10 cellular contexts compared by ENCODE assay signal in the genomic region with DNA sequence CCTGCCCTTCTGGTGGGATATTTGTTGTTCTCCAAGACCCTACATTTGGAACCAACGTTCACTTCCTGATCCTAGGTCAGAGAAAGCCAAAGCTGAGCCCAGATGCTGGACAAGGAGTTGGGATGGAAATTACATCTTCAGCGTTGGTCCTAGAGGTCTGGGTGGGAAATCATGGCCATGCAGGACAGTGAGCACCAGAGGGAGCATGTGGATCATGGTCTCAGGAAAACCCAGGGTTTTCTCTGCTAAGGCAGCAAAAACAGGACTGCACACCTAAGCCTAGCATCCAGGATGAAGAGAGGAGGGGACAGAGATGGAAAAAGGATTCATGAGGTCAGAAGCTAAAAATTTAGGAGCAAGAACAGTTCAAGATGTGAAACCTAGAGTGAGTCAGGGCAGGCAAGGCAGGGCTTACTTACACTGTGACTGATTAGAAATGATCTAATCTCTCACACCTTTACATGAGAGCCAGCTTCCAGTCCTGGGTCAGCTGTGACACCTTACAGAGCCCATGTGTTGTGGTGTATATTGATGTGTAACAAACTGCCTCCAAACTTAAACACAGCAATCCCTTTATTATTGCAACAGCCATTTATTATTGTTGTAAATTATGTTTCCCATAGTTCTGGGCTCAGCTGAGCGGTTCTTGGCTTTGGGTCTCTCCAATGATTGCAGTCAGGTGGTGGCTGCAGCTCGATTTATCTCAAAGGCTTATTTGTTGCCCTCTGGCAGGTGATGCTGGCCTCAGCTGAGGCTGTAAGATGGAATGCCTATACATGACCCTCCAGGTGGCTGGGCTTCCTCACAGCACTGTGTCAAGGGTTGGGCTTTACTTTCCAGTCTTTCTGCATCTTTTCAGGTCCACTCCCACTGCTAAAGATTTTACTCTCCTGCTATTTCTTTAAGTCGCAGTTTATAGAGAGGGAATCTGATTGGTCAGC. TPM values are rescaled to one million over a fixed set of nuclear protein-coding genes. Genes with fewer than 3 reads are reported as not detected.
DNase-seq lines count a peak whose midpoint lies in the region; TF ChIP-seq lines count a peak whose summit lies in the region.
"Had no signal": no experiment of that assay in that cellular context is flagged by ENCODE, and none has a peak within 500 bp of the region (broad histone marks: within the 10 kb centered on the region; RNA-seq: fewer than 3 reads in every experiment).

No MANE protein-coding gene starts in this region.

- no peak overlapping the region for H3K4me2 ChIP-seq in mesendoderm (ENCODE audit: low read length)

- no peak overlapping the region for H3K18ac ChIP-seq in mesendoderm (ENCODE audit: low read length)

- no peaks in the 10 kb centered on the region for H3K79me2 ChIP-seq in mesendoderm (ENCODE audit: control insufficient read depth, insufficient read depth, low read length)

- in situ Hi-C loops in astrocyte of the cerebellum (cut with HindIII; ENCODE audit: low sequenced_read_pairs): no loop called here

- H4K8ac ChIP-seq in mesendoderm (ENCODE audit: low read depth, low read length): no peak overlapping the region

- peak; percentile 17 for TF ChIP-seq CTCF in C4-2B (conservative IDR thresholded peaks at IDR 0.05)
- TF ChIP-seq CTCF in HEK293 (tag by site-specific recombination; IDR thresholded peaks at IDR 0.05): no peak; the same call in 1 of the 2 replicates
- TF ChIP-seq CTCF in astrocyte of the cerebellum (IDR thresholded peaks at IDR 0.05; ENCODE audit: low read depth, low read length, missing control alignments): peak; percentile 52

- H3K9me3 ChIP-seq in HEK293 (ENCODE audit: control insufficient read depth, insufficient read depth, low read depth, low read length): no peaks in the 10 kb centered on the region

- H3K36me3 ChIP-seq in HEK293 (ENCODE audit: control insufficient read depth in 2 of 2, insufficient read depth in 1 of 2, low read length in 2 of 2): no peaks in the 10 kb centered on the region
- no peaks in the 10 kb centered on the region for H3K36me3 ChIP-seq in mesendoderm (ENCODE audit: control insufficient read depth, insufficient read depth, low read length)

- no peaks in the 10 kb centered on the region for H3K79me1 ChIP-seq in mesendoderm (ENCODE audit: low read length)

- no peaks in the 10 kb centered on the region for H3K27me3 ChIP-seq in mesendoderm (ENCODE audit: insufficient read depth, low read length, poor library complexity)

- H3K56ac ChIP-seq in mesendoderm (ENCODE audit: low read length): no peak overlapping the region

- no peak overlapping the region for H4K5ac ChIP-seq in mesendoderm (ENCODE audit: low read length)

- no peak overlapping the region for H3K9ac ChIP-seq in mesendoderm (ENCODE audit: low read length)

- no peak overlapping the region for H2BK15ac ChIP-seq in mesendoderm (replicated peaks; ENCODE audit: low read depth)

- H3K23ac ChIP-seq in mesendoderm (ENCODE audit: low read length): no peak overlapping the region

- H3K27ac ChIP-seq in C4-2B (no peak overlapping the region), HEK293 (ENCODE audit: extremely low read depth, low read depth, low read length) (no peak overlapping the region), mesendoderm (ENCODE audit: low read depth, low read length) (no peak overlapping the region)

- POLR2A ChIA-PET in HEK293 (lab: Yijun Ruan, JAX): no interaction called here

- no peak overlapping the region for H2BK120ac ChIP-seq in mesendoderm (ENCODE audit: low read depth, low read length)

- no CpG with 5 or more reads among the region's 5 CpGs for whole genome bisulfite sequencing in mesendoderm (ENCODE audit: extremely low coverage, insufficient coverage, low lambda C conversion rate)

- no peak for DNase-seq in astrocyte of the cerebellum (ENCODE audit: low read depth)
- peak; percentile 73 for DNase-seq in mesendoderm
- no peak for DNase-seq in effector CD8-positive, alpha-beta T cell (lab: John Stamatoyannopoulos, UW)
- no peak for DNase-seq in NCI-H2196 treated with DMSO at 0.1 percent for 48 hours (lab: John Stamatoyannopoulos, UW; ENCODE audit: unreplicated experiment)
- DNase-seq in HuH-7 (ENCODE audit: low spot score): no peak
- DNase-seq: activated CD8-positive, alpha-beta memory T cell treated with anti-CD3 and anti-CD28 coated beads, Interleukin-2, amount 10 ng/mL, durations not matched to agents 7 days and 5 days; foreskin melanocyte; left colon had no signal

- H2AK5ac ChIP-seq in mesendoderm (ENCODE audit: low read length): no peak overlapping the region

- H2BK5ac ChIP-seq in mesendoderm (ENCODE audit: low read length): no peak overlapping the region

- H3K4me3 ChIP-seq in HEK293 (ENCODE audit: low read depth, low read length) (no peak overlapping the region), astrocyte of the cerebellum (ENCODE audit: low read depth, low read length) (no peak overlapping the region), mesendoderm (ENCODE audit: low read length) (no peak overlapping the region)

- no peak overlapping the region for H3K4ac ChIP-seq in mesendoderm (ENCODE audit: low read depth, low read length)

- CTCF ChIA-PET in HEK293 (lab: Yijun Ruan, JAX): interaction anchor here (0.5 to 4.3 kb wide), 11 partner anchors 18 to 815 kb away, joined by 3 to 18 read pairs (median 3); partner anchors contain the start of gene NSFL1C

- H3K4me1 ChIP-seq in HEK293 (ENCODE audit: control insufficient read depth, insufficient read depth, low read length) (no peaks in the 10 kb centered on the region), mesendoderm (ENCODE audit: control insufficient read depth, low read depth, low read length) (peaks cover 3% of the 10 kb centered on the region)

TF ChIP-seq in HEK293, 187 proteins besides CTCF, POLR2A, EP300 and RAD21:
- peak; percentile 93 for TF ChIP-seq ZNF449 (tag by site-specific recombination; IDR thresholded peaks at IDR 0.05)
- TF ChIP-seq ZNF148 (tag by site-specific recombination; IDR thresholded peaks at IDR 0.05; ENCODE audit: borderline replicate concordance): no peak

RNA-seq across cellular contexts. Expression of gene C20orf202, which starts 6.5 kb away (rescaled TPM):
- not detected for polyA plus RNA-seq in mesendoderm (2013, experiment 1 of 2)
- not detected for polyA plus RNA-seq in mesendoderm (2013, experiment 2 of 2)

RNA-seq across cellular contexts. Expression of gene RAD21L1, which starts 16.1 kb away (rescaled TPM):
- polyA plus RNA-seq in mesendoderm (2013, experiment 1 of 2): 0.06 TPM
- polyA plus RNA-seq in mesendoderm (2013, experiment 2 of 2): 0.11 TPM

RNA-seq across cellular contexts. Expression of gene TMEM74B, which starts 24.9 kb away (rescaled TPM):
- 1.0 TPM for polyA plus RNA-seq in mesendoderm (2013, experiment 1 of 2)
- 0.85 TPM for polyA plus RNA-seq in mesendoderm (2013, experiment 2 of 2)

RNA-seq across cellular contexts. Expression of gene SNPH, which starts 56.4 kb away (rescaled TPM):
- polyA plus RNA-seq in mesendoderm (2013, experiment 1 of 2): 0.51 TPM
- 0.60 TPM for polyA plus RNA-seq in mesendoderm (2013, experiment 2 of 2)
